ENCODE assay signal across 12 cellular contexts in genomic region chr5:139708434-139708849, GRCh38.
A peak's percentile ranks its signal among the peaks of the same experiment; 100 is the strongest.
DNase-seq lines count a peak whose midpoint lies in the region; ATAC-seq, FAIRE-seq and TF ChIP-seq lines count a peak whose summit lies in the region.
"Had no signal": no experiment of that assay in that cellular context is flagged by ENCODE, and none has a peak within 500 bp of the region (broad histone marks: within the 10 kb centered on the region; RNA-seq: fewer than 3 reads in every experiment).

No MANE protein-coding gene starts in this region.

- no peaks in the 10 kb centered on the region for H3K36me3 Mint-ChIP-seq in natural killer cell
- H3K36me3 Mint-ChIP-seq in natural killer cell treated with Interleukin-12 subunit alpha and Interleukin-12 subunit beta and Interleukin-15 and Interleukin-18, amount 100 ng/mL, for 72 hours, result no peaks in the 10 kb centered on the region
- no peaks in the 10 kb centered on the region for H3K36me3 Mint-ChIP-seq in naive thymus-derived CD8-positive, alpha-beta T cell
- H3K36me3 Mint-ChIP-seq in activated T-helper 2 cell treated with anti-CD3 and anti-CD28 coated beads, Interferon-gamma antibody, Interleukin-2, Interleukin-4, amounts not matched to agents 10 μg/mL and 5 μg/mL and 100 μg/mL, durations not matched to agents 14 hours and 24 hours and 36 hours (ENCODE audit: low read depth), result no peaks in the 10 kb centered on the region

- WGBS in body of pancreas, 2 donors, result 60 to 72% methylated on average over 3 of the region's 3 CpGs

- no peaks in the 10 kb centered on the region for H3K36me3 ChIP-seq in body of pancreas (replicated peaks in 1 of 2; ENCODE audit: insufficient read depth in 1 of 2, low read depth in 2 of 2)
- H3K36me3 ChIP-seq: transverse colon had no signal

- H3K4me3 ChIP-seq in body of pancreas, result no peak overlapping the region
- H3K4me3 ChIP-seq: GM12878 had no signal

- no peaks in the 10 kb centered on the region for H3K27me3 ChIP-seq in body of pancreas

- no peak for DNase-seq in natural killer cell
- no peak for DNase-seq in natural killer cell treated with Interleukin-12 subunit alpha and Interleukin-12 subunit beta and Interleukin-15 and Interleukin-18, amount 100 ng/mL, for 72 hours (ENCODE audit: low spot score)
- no peak for DNase-seq in body of pancreas
- no peak for DNase-seq in naive thymus-derived CD8-positive, alpha-beta T cell
- DNase-seq in activated T-helper 2 cell treated with anti-CD3 and anti-CD28 coated beads, Interferon-gamma antibody, Interleukin-2, Interleukin-4, amounts not matched to agents 10 μg/mL and 5 μg/mL and 100 μg/mL, durations not matched to agents 14 hours and 24 hours and 36 hours (ENCODE audit: low spot score), result no peak
- DNase-seq in activated CD4-positive, CD25-positive, alpha-beta regulatory T cell (lab: John Stamatoyannopoulos, UW), result no peak
- DNase-seq in GM12892 (ENCODE audit: insufficient read length), result no peak
- no peak for DNase-seq in activated effector memory CD4-positive, alpha-beta T cell treated with anti-CD3 and anti-CD28 coated beads, Interleukin-2, amount 50 U/mL, for 16 hours
- DNase-seq: KG1; stimulated activated CD4-positive, alpha-beta T cell treated with anti-CD3 and anti-CD28 coated beads, Interleukin-2, amount 100 ng/mL, for 24 hours had no signal

- TF ChIP-seq POLR2A in body of pancreas (IDR thresholded peaks at IDR 0.05) (no peak), GM12892 (IDR thresholded peaks at IDR 0.05; ENCODE audit: low read depth, low read length) (no peak)

- peak overlapping the region; percentile 54 to 94 for H3K27ac Mint-ChIP-seq in natural killer cell
- peak overlapping the region in 1 of 2 donors; percentile 12 for H3K27ac Mint-ChIP-seq in natural killer cell treated with Interleukin-12 subunit alpha and Interleukin-12 subunit beta and Interleukin-15 and Interleukin-18, amount 100 ng/mL, for 72 hours
- H3K27ac Mint-ChIP-seq in naive thymus-derived CD8-positive, alpha-beta T cell, result peak overlapping the region; percentile 2 to 93 (median 80)
- H3K27ac Mint-ChIP-seq in activated T-helper 2 cell treated with anti-CD3 and anti-CD28 coated beads, Interferon-gamma antibody, Interleukin-2, Interleukin-4, amounts not matched to agents 10 μg/mL and 5 μg/mL and 100 μg/mL, durations not matched to agents 14 hours and 24 hours and 36 hours, result no peak overlapping the region

- H3K27ac ChIP-seq in body of pancreas, result peak overlapping the region; percentile 32 to 66 (median 48)

- no peak for FAIRE-seq in GM12892 (lab: Jason Lieb, UNC)
- FAIRE-seq: GM12878 had no signal

- POLR2A ChIA-PET in naive thymus-derived CD8-positive, alpha-beta T cell (lab: Charles Lee), result interaction anchor here (0.9 to 3.8 kb wide), 5 partner anchors 9 to 72 kb away, joined by 3 to 39 read pairs (median 6); partner anchors contain the start of gene CXXC5

- ATAC-seq in natural killer cell (no peak), body of pancreas (no peak)
- ATAC-seq in natural killer cell treated with Interleukin-12 subunit alpha and Interleukin-12 subunit beta and Interleukin-15 and Interleukin-18, amount 100 ng/mL, for 72 hours, result no peak
- no peak for ATAC-seq in naive thymus-derived CD8-positive, alpha-beta T cell

- TF ChIP-seq CTCF in natural killer cell (IDR thresholded peaks at IDR 0.05), result no peak
- TF ChIP-seq CTCF in body of pancreas (IDR thresholded peaks at IDR 0.05), result no peak

- peak overlapping the region; percentile 60 for H3K4me3 Mint-ChIP-seq in natural killer cell
- no peak overlapping the region for H3K4me3 Mint-ChIP-seq in natural killer cell treated with Interleukin-12 subunit alpha and Interleukin-12 subunit beta and Interleukin-15 and Interleukin-18, amount 100 ng/mL, for 72 hours
- H3K4me3 Mint-ChIP-seq in naive thymus-derived CD8-positive, alpha-beta T cell, result peak overlapping the region in 9 of 10 donors; percentile 60 to 81 (median 74)
- H3K4me3 Mint-ChIP-seq in activated T-helper 2 cell treated with anti-CD3 and anti-CD28 coated beads, Interferon-gamma antibody, Interleukin-2, Interleukin-4, amounts not matched to agents 10 μg/mL and 5 μg/mL and 100 μg/mL, durations not matched to agents 14 hours and 24 hours and 36 hours (ENCODE audit: low read depth), result no peak overlapping the region

- H3K4me1 Mint-ChIP-seq in natural killer cell, result peaks cover 40 to 63% of the 10 kb centered on the region in 2 donors
- peaks cover 24 to 51% of the 10 kb centered on the region in 2 donors for H3K4me1 Mint-ChIP-seq in natural killer cell treated with Interleukin-12 subunit alpha and Interleukin-12 subunit beta and Interleukin-15 and Interleukin-18, amount 100 ng/mL, for 72 hours (ENCODE audit: low read depth in 2 of 2)
- peaks cover 17 to 52% (median 50%) of the 10 kb centered on the region in 4 donors for H3K4me1 Mint-ChIP-seq in naive thymus-derived CD8-positive, alpha-beta T cell
- peaks cover 2% of the 10 kb centered on the region for H3K4me1 Mint-ChIP-seq in activated T-helper 2 cell treated with anti-CD3 and anti-CD28 coated beads, Interferon-gamma antibody, Interleukin-2, Interleukin-4, amounts not matched to agents 10 μg/mL and 5 μg/mL and 100 μg/mL, durations not matched to agents 14 hours and 24 hours and 36 hours (ENCODE audit: low read depth)

- H3K27me3 Mint-ChIP-seq in natural killer cell (ENCODE audit: low read depth in 2 of 2), result no peaks in the 10 kb centered on the region
- no peaks in the 10 kb centered on the region for H3K27me3 Mint-ChIP-seq in natural killer cell treated with Interleukin-12 subunit alpha and Interleukin-12 subunit beta and Interleukin-15 and Interleukin-18, amount 100 ng/mL, for 72 hours
- no peaks in the 10 kb centered on the region for H3K27me3 Mint-ChIP-seq in naive thymus-derived CD8-positive, alpha-beta T cell
- H3K27me3 Mint-ChIP-seq in activated T-helper 2 cell treated with anti-CD3 and anti-CD28 coated beads, Interferon-gamma antibody, Interleukin-2, Interleukin-4, amounts not matched to agents 10 μg/mL and 5 μg/mL and 100 μg/mL, durations not matched to agents 14 hours and 24 hours and 36 hours (ENCODE audit: low read depth), result peaks cover 46% of the 10 kb centered on the region

- no peaks in the 10 kb centered on the region for H3K9me3 Mint-ChIP-seq in natural killer cell
- H3K9me3 Mint-ChIP-seq in natural killer cell treated with Interleukin-12 subunit alpha and Interleukin-12 subunit beta and Interleukin-15 and Interleukin-18, amount 100 ng/mL, for 72 hours, result no peaks in the 10 kb centered on the region
- H3K9me3 Mint-ChIP-seq in naive thymus-derived CD8-positive, alpha-beta T cell, result no peaks in the 10 kb centered on the region
- H3K9me3 Mint-ChIP-seq in activated T-helper 2 cell treated with anti-CD3 and anti-CD28 coated beads, Interferon-gamma antibody, Interleukin-2, Interleukin-4, amounts not matched to agents 10 μg/mL and 5 μg/mL and 100 μg/mL, durations not matched to agents 14 hours and 24 hours and 36 hours, result no peaks in the 10 kb centered on the region

- peaks cover 37% of the 10 kb centered on the region for H3K4me1 ChIP-seq in body of pancreas

- no peaks in the 10 kb centered on the region for H3K9me3 ChIP-seq in body of pancreas
- H3K9me3 ChIP-seq: transverse colon had no signal

- intact Hi-C loops in natural killer cell (cut with micrococcal nuclease) (no loop called here), body of pancreas (cut with DNase I) (no loop called here)
- intact Hi-C loops in activated T-helper 2 cell treated with anti-CD3 and anti-CD28 coated beads, Interferon-gamma antibody, Interleukin-2, Interleukin-4, amounts not matched to agents 10 μg/mL and 5 μg/mL and 100 μg/mL, durations not matched to agents 14 hours and 24 hours and 36 hours (cut with micrococcal nuclease), result no loop called here

Comparison
In these comparisons a context has a peak if more than half of its experiments do, and no peak if none do; other contexts are left out.
1. H3K4me3 Mint-ChIP-seq: peak in natural killer cell (single experiment) and naive thymus-derived CD8-positive, alpha-beta T cell (9 of 10); none in natural killer cell treated with Interleukin-12 subunit alpha and Interleukin-12 subunit beta and Interleukin-15 and Interleukin-18, amount 100 ng/mL, for 72 hours (single experiment) and activated T-helper 2 cell treated with anti-CD3 and anti-CD28 coated beads, Interferon-gamma antibody, Interleukin-2, Interleukin-4, amounts not matched to agents 10 μg/mL and 5 μg/mL and 100 μg/mL, durations not matched to agents 14 hours and 24 hours and 36 hours (single experiment).